Comparison of ENCODE assay signal across 20 cellular contexts in genomic region chr4:143273170-143273917, GRCh38.
"Had no signal": no experiment of that assay in that cellular context is flagged by ENCODE, and none has a peak within 500 bp of the region (broad histone marks: within the 10 kb centered on the region; RNA-seq: fewer than 3 reads in every experiment).

No MANE protein-coding gene starts in this region.

- H3K27ac ChIP-seq: coronary artery, gastroesophageal sphincter, left ventricle myocardium inferior, lower lobe of right lung, neural progenitor cell, stomach, thoracic aorta, transverse colon had no signal

- H2AFZ ChIP-seq: neural progenitor cell had no signal

- H3K4me2 ChIP-seq: neural progenitor cell had no signal

- DNase-seq: effector CD8-positive, alpha-beta T cell; glutamatergic neuron; kidney; left cardiac atrium; left ventricle myocardium inferior; lower lobe of right lung; mesenchymal stem cell; midbrain; occipital lobe; stimulated activated CD4-positive, alpha-beta T cell treated with anti-CD3 and anti-CD28 coated beads, Interleukin-12 subunit alpha, Interleukin-12 subunit beta, amount 100 ng/mL, for 4 hours; stimulated activated naive CD4-positive, alpha-beta T cell; stomach; substantia nigra; transverse colon had no signal

- ATAC-seq: gastroesophageal sphincter; left cardiac atrium; lower lobe of right lung; natural killer cell treated with Interleukin-12 subunit alpha and Interleukin-12 subunit beta and Interleukin-15 and Interleukin-18, amount 100 ng/mL, for 72 hours; sciatic nerve had no signal

- H3K4me1 ChIP-seq: left ventricle myocardium inferior, lower lobe of right lung, neural progenitor cell, transverse colon had no signal

- H3K4me3 ChIP-seq: coronary artery, gastroesophageal sphincter, left ventricle myocardium inferior, lower lobe of right lung, neural progenitor cell, stomach, thoracic aorta, transverse colon had no signal

- H3K9me3 ChIP-seq: gastroesophageal sphincter, lower lobe of right lung, thoracic aorta had no signal

- FAIRE-seq: kidney had no signal

- H3K27me3 ChIP-seq: gastroesophageal sphincter, neural progenitor cell, stomach, transverse colon had no signal

- H3K36me3 ChIP-seq: gastroesophageal sphincter, left ventricle myocardium inferior, lower lobe of right lung, neural progenitor cell, stomach, thoracic aorta, transverse colon had no signal

- H3K9ac ChIP-seq: neural progenitor cell had no signal
